In the genomic region with DNA sequence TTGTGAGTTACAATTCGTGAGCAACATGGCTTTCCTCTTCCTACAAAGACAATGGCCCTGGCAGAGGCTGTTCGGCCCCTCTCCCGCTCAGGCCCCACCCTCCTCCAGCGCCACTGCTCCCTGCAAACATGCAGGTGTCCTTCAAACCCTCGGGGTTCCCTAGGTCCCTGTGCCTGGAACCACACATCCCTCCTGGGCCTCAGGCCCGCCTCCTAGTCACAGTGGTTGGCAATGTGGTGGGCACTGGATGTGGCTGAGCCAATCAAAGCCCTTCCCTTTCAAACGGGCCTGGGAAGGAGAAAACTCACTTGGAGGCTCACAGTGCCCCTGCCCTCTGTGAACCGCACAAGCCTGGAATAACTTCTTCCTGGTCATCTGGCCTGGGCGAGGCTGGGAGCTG, we compare ENCODE assay signal across 1 cellular context.
TF ChIP-seq lines count a peak whose summit lies in the region.

No MANE protein-coding gene starts in this region.

TF ChIP-seq in H1, 55 proteins besides CTCF, POLR2A, EP300 and RAD21:
- no peak for TF ChIP-seq CTBP2 (IDR thresholded peaks at IDR 0.05; ENCODE audit: borderline replicate concordance, insufficient read depth, insufficient read length, low read length)
- TF ChIP-seq, protein P1, sequence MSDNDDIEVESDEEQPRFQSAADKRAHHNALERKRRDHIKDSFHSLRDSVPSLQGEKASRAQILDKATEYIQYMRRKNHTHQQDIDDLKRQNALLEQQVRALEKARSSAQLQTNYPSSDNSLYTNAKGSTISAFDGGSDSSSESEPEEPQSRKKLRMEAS (IDR thresholded peaks at IDR 0.05): 0 out of 2 replicates have a peak, but pooled peaks have one; percentile 26
